7 cellular contexts compared by ENCODE assay signal in the genomic region with DNA sequence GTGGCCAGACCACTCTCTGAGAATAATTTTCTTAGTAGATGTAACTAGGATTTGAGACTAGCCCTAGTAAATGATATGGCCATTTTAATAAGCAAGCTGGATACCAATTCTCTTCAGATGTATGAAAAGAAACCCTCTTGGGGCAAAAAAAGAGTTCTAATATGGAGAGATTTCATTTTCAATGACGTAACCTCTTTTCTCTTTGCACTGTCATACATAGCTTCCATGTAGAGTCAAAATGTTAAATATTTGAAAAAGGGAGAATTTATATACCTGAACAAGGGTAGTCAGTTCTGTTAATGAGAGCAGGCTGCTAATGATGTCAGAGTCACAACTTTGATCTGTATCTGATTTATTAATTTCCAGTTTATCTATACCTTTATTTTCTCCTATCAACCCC.
"Had no signal": no experiment of that assay in that cellular context is flagged by ENCODE, and none has a peak within 500 bp of the region (broad histone marks: within the 10 kb centered on the region; RNA-seq: fewer than 3 reads in every experiment).

No MANE protein-coding gene starts in this region.

- DNase-seq: GDM1, GF-D8 had no signal

- FAIRE-seq: G401.6, GM12891, GM12892, GM18507, GM19239 had no signal
